14 cellular contexts compared by ENCODE assay signal in genomic region chr7:111103678-111104274, GRCh38. TPM values are rescaled to one million over a fixed set of nuclear protein-coding genes. Genes with fewer than 3 reads are reported as not detected.
A peak's percentile ranks its signal among the peaks of the same experiment; 100 is the strongest.
DNase-seq lines count a peak whose midpoint lies in the region; ATAC-seq, FAIRE-seq and TF ChIP-seq lines count a peak whose summit lies in the region.
"Had no signal": no experiment of that assay in that cellular context is flagged by ENCODE, and none has a peak within 500 bp of the region (broad histone marks: within the 10 kb centered on the region; RNA-seq: fewer than 3 reads in every experiment).

No MANE protein-coding gene starts in this region.

- H3K4me1 Mint-ChIP-seq in T-helper 2 cell treated with Interferon-gamma antibody and Interleukin-4, amounts not matched to agents 5 μg/mL and 100 μg/mL, for 36 hours (ENCODE audit: low read depth), result peaks cover 50% of the 10 kb centered on the region
- H3K4me1 Mint-ChIP-seq: nephron progenitor cell had no signal

- H3K79me2 ChIP-seq in DOHH2 (ENCODE audit: control insufficient read depth, low read length) (no peaks in the 10 kb centered on the region), MM.1S (ENCODE audit: low read length) (no peaks in the 10 kb centered on the region)

- TF ChIP-seq POLR2A in heart left ventricle (IDR thresholded peaks at IDR 0.05), result no peak

- H3K4me1 ChIP-seq in DOHH2 (ENCODE audit: control insufficient read depth, low read length), result peaks cover 17% of the 10 kb centered on the region
- peaks cover 9% of the 10 kb centered on the region for H3K4me1 ChIP-seq in MM.1S (ENCODE audit: low read length)
- peaks cover 0 to 10% (median 3%) of the 10 kb centered on the region in 12 donors for H3K4me1 ChIP-seq in heart left ventricle

- no peak overlapping the region for H3K9ac ChIP-seq in MM.1S (ENCODE audit: low read length)

- H3K36me3 Mint-ChIP-seq in T-helper 2 cell treated with Interferon-gamma antibody and Interleukin-4, amounts not matched to agents 5 μg/mL and 100 μg/mL, for 36 hours (ENCODE audit: low read depth), result peaks cover 70% of the 10 kb centered on the region

- H3K36me3 ChIP-seq in DOHH2 (ENCODE audit: control insufficient read depth, low read length), result no peaks in the 10 kb centered on the region
- no peaks in the 10 kb centered on the region for H3K36me3 ChIP-seq in MM.1S (replicated peaks; ENCODE audit: insufficient read depth, low read length)
- no peaks in the 10 kb centered on the region for H3K36me3 ChIP-seq in heart left ventricle

- ATAC-seq in HG02763 (IDR thresholded peaks at IDR 0.05; ENCODE audit: unreplicated experiment), result peak; percentile 80
- ATAC-seq in heart left ventricle, result no peak
- ATAC-seq: PC-3 had no signal

- no peak overlapping the region for H3K4me3 Mint-ChIP-seq in T-helper 2 cell treated with Interferon-gamma antibody and Interleukin-4, amounts not matched to agents 5 μg/mL and 100 μg/mL, for 36 hours
- H3K4me3 Mint-ChIP-seq: nephron progenitor cell had no signal

- H3F3A ChIP-seq in DOHH2 (ENCODE audit: control insufficient read depth, insufficient read depth) (no peaks in the 10 kb centered on the region), MM.1S (ENCODE audit: insufficient read depth, low read length) (no peaks in the 10 kb centered on the region)

- FAIRE-seq in GM19239 (lab: Jason Lieb, UNC) (peak; percentile 81), RCC 7860 (lab: Jason Lieb, UNC) (no peak), D721Med (lab: Jason Lieb, UNC) (no peak)

- H3K27me3 ChIP-seq in DOHH2 (ENCODE audit: control insufficient read depth, low read length) (no peaks in the 10 kb centered on the region), MM.1S (replicated peaks; ENCODE audit: insufficient read depth, low read length) (no peaks in the 10 kb centered on the region), heart left ventricle (no peaks in the 10 kb centered on the region)
- H3K27me3 ChIP-seq: BE2C had no signal

- H3K27ac Mint-ChIP-seq in T-helper 2 cell treated with Interferon-gamma antibody and Interleukin-4, amounts not matched to agents 5 μg/mL and 100 μg/mL, for 36 hours, result no peak overlapping the region

- H3K4me3 ChIP-seq in DOHH2 (ENCODE audit: low read length) (0 out of 2 replicates have a peak overlapping the region, but pooled peaks have one; percentile 1), MM.1S (ENCODE audit: low read length) (no peak overlapping the region), heart left ventricle (no peak overlapping the region)

- no peaks in the 10 kb centered on the region for H3K9me3 ChIP-seq in DOHH2 (ENCODE audit: control insufficient read depth, insufficient read depth, low read length)
- no peaks in the 10 kb centered on the region for H3K9me3 ChIP-seq in MM.1S (replicated peaks; ENCODE audit: insufficient read depth, low read length)
- H3K9me3 ChIP-seq in heart left ventricle, result no peaks in the 10 kb centered on the region
- H3K9me3 ChIP-seq: BE2C had no signal

- no peaks in the 10 kb centered on the region for H3K9me2 ChIP-seq in DOHH2 (replicated peaks; ENCODE audit: control insufficient read depth, low read length)
- H3K9me2 ChIP-seq in MM.1S (replicated peaks; ENCODE audit: insufficient read depth, low read length), result no peaks in the 10 kb centered on the region

- H2AFZ ChIP-seq in MM.1S (ENCODE audit: low read length), result 0 out of 2 replicates have a peak overlapping the region, but pooled peaks have one; percentile 13

- WGBS in heart left ventricle, 4 donors, result 93 to 97% (median 95%) methylated on average over 4 of the region's 4 CpGs

- DNase-seq in GM19239 (ENCODE audit: insufficient read length, low spot score), result no peak
- no peak for DNase-seq in MM.1S
- DNase-seq in heart left ventricle, result no peak
- DNase-seq in RCC 7860 (ENCODE audit: low spot score), result no peak
- DNase-seq in D721Med (ENCODE audit: insufficient read length, low spot score), result no peak
- no peak for DNase-seq in T-helper 2 cell treated with Interferon-gamma antibody and Interleukin-4, amounts not matched to agents 5 μg/mL and 100 μg/mL, for 36 hours (ENCODE audit: low spot score)
- DNase-seq: BE2C, NCI-H1694 treated with DMSO at 0.1 percent for 48 hours, nephron progenitor cell, PC-3, substantia nigra had no signal

- H3K27ac ChIP-seq in DOHH2 (ENCODE audit: low read depth, low read length) (no peak overlapping the region), MM.1S (ENCODE audit: low read length) (no peak overlapping the region), heart left ventricle (no peak overlapping the region)
- H3K27ac ChIP-seq: epithelial cell of prostate had no signal

- H3K4me2 ChIP-seq in DOHH2 (ENCODE audit: low read length) (peak overlapping the region; percentile 23), MM.1S (ENCODE audit: low read depth, low read length) (peak overlapping the region; percentile 1; the same call in 1 of the 2 replicates)

- H4K20me1 ChIP-seq in DOHH2 (ENCODE audit: control insufficient read depth, insufficient read depth, low read depth, low read length) (no peaks in the 10 kb centered on the region), MM.1S (ENCODE audit: insufficient read depth, low read length) (no peaks in the 10 kb centered on the region)

- intact Hi-C loops in heart left ventricle (cut with DNase I), result loop anchor here in 1 of 10 donors (10.0 kb wide), 1 partner anchor 1009 kb away; no protein-coding TSS in a partner anchor

- no peaks in the 10 kb centered on the region for H3K27me3 Mint-ChIP-seq in T-helper 2 cell treated with Interferon-gamma antibody and Interleukin-4, amounts not matched to agents 5 μg/mL and 100 μg/mL, for 36 hours (ENCODE audit: low read depth)

- TF ChIP-seq CTCF in DOHH2 (IDR thresholded peaks at IDR 0.05; ENCODE audit: low read depth, low read length, poor library complexity, severe bottlenecking), result no peak
- TF ChIP-seq CTCF in MM.1S (IDR thresholded peaks at IDR 0.05; ENCODE audit: low read length), result no peak
- TF ChIP-seq CTCF in heart left ventricle (IDR thresholded peaks at IDR 0.05), result no peak
- no peak for TF ChIP-seq CTCF in D721Med (IDR thresholded peaks at IDR 0.05; ENCODE audit: insufficient read depth, missing control alignments)

- H3K9me3 Mint-ChIP-seq in T-helper 2 cell treated with Interferon-gamma antibody and Interleukin-4, amounts not matched to agents 5 μg/mL and 100 μg/mL, for 36 hours, result no peaks in the 10 kb centered on the region
- H3K9me3 Mint-ChIP-seq: nephron progenitor cell had no signal

RNA-seq across cellular contexts. Expression of gene LRRN3, which starts 12.8 kb away (rescaled TPM):
- 10 to 100 TPM in 1 of 9 donors, 1 to 10 TPM in 6, under 1 TPM in 2; 0.52 to 11.0 (median 2.3) TPM for total RNA-seq in heart left ventricle
- 1 to 10 TPM in 1 of 2 donors, under 1 TPM in 1; 0.89 to 2.4 TPM for polyA plus RNA-seq in heart left ventricle
- total RNA-seq: PC-3 had no signal
